1 cellular context compared by ENCODE assay signal in the genomic region with DNA sequence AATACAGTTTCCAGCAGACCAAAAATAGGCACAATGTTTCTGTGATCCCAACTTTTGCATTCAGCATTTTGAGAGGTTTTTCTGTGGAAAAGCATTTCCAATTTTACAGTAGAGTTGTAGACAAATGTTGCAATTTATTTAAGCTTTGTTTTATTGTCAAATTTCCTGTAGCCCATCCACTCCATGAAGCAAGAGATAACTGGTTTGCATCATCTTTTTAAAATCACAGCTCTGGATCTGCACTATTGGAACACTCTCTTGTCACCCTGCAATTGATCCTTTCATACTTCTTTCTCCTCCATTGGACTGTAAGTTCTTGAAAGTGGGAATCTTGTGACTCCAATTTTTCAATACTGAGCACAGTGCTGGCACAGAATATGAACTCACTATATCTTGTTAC.
TF ChIP-seq lines count a peak whose summit lies in the region.

No MANE protein-coding gene starts in this region.

TF ChIP-seq in K562, 482 proteins besides CTCF, POLR2A, EP300 and RAD21 (continued from another document and continues in another):
- TF ChIP-seq, protein P1, sequence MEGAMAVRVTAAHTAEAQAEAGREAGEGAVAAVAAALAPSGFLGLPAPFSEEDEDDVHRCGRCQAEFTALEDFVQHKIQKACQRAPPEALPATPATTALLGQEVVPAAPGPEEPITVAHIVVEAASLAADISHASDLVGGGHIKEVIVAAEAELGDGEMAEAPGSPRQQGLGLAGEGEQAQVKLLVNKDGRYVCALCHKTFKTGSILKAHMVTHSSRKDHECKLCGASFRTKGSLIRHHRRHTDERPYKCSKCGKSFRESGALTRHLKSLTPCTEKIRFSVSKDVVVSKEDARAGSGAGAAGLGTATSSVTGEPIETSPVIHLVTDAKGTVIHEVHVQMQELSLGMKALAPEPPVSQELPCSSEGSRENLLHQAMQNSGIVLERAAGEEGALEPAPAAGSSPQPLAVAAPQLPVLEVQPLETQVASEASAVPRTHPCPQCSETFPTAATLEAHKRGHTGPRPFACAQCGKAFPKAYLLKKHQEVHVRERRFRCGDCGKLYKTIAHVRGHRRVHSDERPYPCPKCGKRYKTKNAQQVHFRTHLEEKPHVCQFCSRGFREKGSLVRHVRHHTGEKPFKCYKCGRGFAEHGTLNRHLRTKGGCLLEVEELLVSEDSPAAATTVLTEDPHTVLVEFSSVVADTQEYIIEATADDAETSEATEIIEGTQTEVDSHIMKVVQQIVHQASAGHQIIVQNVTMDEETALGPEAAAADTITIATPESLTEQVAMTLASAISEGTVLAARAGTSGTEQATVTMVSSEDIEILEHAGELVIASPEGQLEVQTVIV (CRISPR knock-in tag; IDR thresholded peaks at IDR 0.05; ENCODE audit: borderline replicate concordance) = no peak
- TF ChIP-seq RFX1 (IDR thresholded peaks at IDR 0.05) (no peak), TBP (optimal IDR thresholded peaks at IDR 0.05; ENCODE audit: low read depth, low read length) (no peak), MTF1 (CRISPR knock-in tag; IDR thresholded peaks at IDR 0.05; ENCODE audit: borderline replicate concordance) (no peak), RHOXF2B (CRISPR knock-in tag; conservative IDR thresholded peaks at IDR 0.05) (no peak), NR2C1 (IDR thresholded peaks at IDR 0.05) (no peak), NR2C1 (tag; IDR thresholded peaks at IDR 0.05) (peak; percentile 39), TCF7 (IDR thresholded peaks at IDR 0.05; ENCODE audit: borderline replicate concordance) (no peak), SMAD4 (CRISPR knock-in tag; conservative IDR thresholded peaks at IDR 0.05) (peak; percentile 58; the same call in 1 of the 2 replicates), NR4A1 (CRISPR knock-in tag; IDR thresholded peaks at IDR 0.05) (no peak), NR4A1 (tag; IDR thresholded peaks at IDR 0.05) (peak; percentile 70; the same call in 1 of the 2 replicates), IFI16 (CRISPR knock-in tag; IDR thresholded peaks at IDR 0.05) (0 out of 2 replicates have a peak, but pooled peaks have one; percentile 17), ZNF668 (CRISPR knock-in tag; IDR thresholded peaks at IDR 0.05) (peak; percentile 74; the same call in 1 of the 2 replicates), BRD9 (IDR thresholded peaks at IDR 0.05; ENCODE audit: low read depth, partially characterized antibody) (peak; percentile 20), FIP1L1 (IDR thresholded peaks at IDR 0.05; ENCODE audit: low read depth, low read length, poor library complexity, severe bottlenecking) (no peak), DDX20 (tag; IDR thresholded peaks at IDR 0.05; ENCODE audit: low read depth) (0 out of 2 replicates have a peak, but pooled peaks have one; percentile 21), ZBTB17 (CRISPR knock-in tag; IDR thresholded peaks at IDR 0.05) (no peak), ZNF263 (CRISPR knock-in tag; IDR thresholded peaks at IDR 0.05; ENCODE audit: borderline replicate concordance) (no peak), CHD1 (IDR thresholded peaks at IDR 0.05; ENCODE audit: low read length) (no peak), LEF1 (IDR thresholded peaks at IDR 0.05) (no peak), ELF2 (CRISPR knock-in tag; IDR thresholded peaks at IDR 0.05) (peak; percentile 34; the same call in 1 of the 2 replicates), CEBPG (CRISPR knock-in tag; IDR thresholded peaks at IDR 0.05) (peak; percentile 90), CEBPG (tag; conservative IDR thresholded peaks at IDR 0.05 in 1 of 2, IDR thresholded peaks at IDR 0.05 in 1 of 2) (peak; percentile 93 to 95), CBX3 (IDR thresholded peaks at IDR 0.05; ENCODE audit: borderline replicate concordance in 1 of 2, low read length in 2 of 2) (no peak), BCL6 (CRISPR knock-in tag; IDR thresholded peaks at IDR 0.05) (no peak), KAT7 (CRISPR knock-in tag; IDR thresholded peaks at IDR 0.05; ENCODE audit: borderline replicate concordance) (no peak), FUS (optimal IDR thresholded peaks at IDR 0.05; ENCODE audit: low read depth, low read length) (no peak), KDM2B (CRISPR knock-in tag; IDR thresholded peaks at IDR 0.05) (no peak), NCOA4 (IDR thresholded peaks at IDR 0.05; ENCODE audit: partially characterized antibody) (no peak), PRPF4 (IDR thresholded peaks at IDR 0.05; ENCODE audit: insufficient read depth, low read depth, low read length, poor library complexity, severe bottlenecking) (no peak), HLTF (IDR thresholded peaks at IDR 0.05) (no peak), MECOM (CRISPR knock-in tag; IDR thresholded peaks at IDR 0.05) (peak; percentile 73), C11orf30 (IDR thresholded peaks at IDR 0.05; ENCODE audit: low read depth) (no peak), SRSF3 (IDR thresholded peaks at IDR 0.05; ENCODE audit: insufficient read depth, low read length) (no peak), PHF8 (IDR thresholded peaks at IDR 0.05; ENCODE audit: borderline replicate concordance, low read length) (no peak), RCOR1 (IDR thresholded peaks at IDR 0.05; ENCODE audit: borderline replicate concordance in 1 of 2, low read depth in 2 of 2, low read length in 2 of 2) (0 out of 4 replicates have a peak, but pooled peaks of 1 of the 2 experiments have one; percentile 47), NBN (IDR thresholded peaks at IDR 0.05; ENCODE audit: low read depth) (no peak), CCNT2 (IDR thresholded peaks at IDR 0.05; ENCODE audit: borderline replicate concordance, extremely low read depth, insufficient read length, low read depth, low read length) (no peak), HNRNPLL (IDR thresholded peaks at IDR 0.05; ENCODE audit: low read depth, low read length, poor library complexity, severe bottlenecking) (no peak), CEBPB (tag; IDR thresholded peaks at IDR 0.05) (peak; percentile 64), TEAD2 (tag; IDR thresholded peaks at IDR 0.05) (no peak), EHMT2 (IDR thresholded peaks at IDR 0.05) (no peak)
- TF ChIP-seq, protein P2, sequence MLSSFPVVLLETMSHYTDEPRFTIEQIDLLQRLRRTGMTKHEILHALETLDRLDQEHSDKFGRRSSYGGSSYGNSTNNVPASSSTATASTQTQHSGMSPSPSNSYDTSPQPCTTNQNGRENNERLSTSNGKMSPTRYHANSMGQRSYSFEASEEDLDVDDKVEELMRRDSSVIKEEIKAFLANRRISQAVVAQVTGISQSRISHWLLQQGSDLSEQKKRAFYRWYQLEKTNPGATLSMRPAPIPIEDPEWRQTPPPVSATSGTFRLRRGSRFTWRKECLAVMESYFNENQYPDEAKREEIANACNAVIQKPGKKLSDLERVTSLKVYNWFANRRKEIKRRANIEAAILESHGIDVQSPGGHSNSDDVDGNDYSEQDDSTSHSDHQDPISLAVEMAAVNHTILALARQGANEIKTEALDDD (IDR thresholded peaks at IDR 0.05) = no peak
- TF ChIP-seq, protein P3, sequence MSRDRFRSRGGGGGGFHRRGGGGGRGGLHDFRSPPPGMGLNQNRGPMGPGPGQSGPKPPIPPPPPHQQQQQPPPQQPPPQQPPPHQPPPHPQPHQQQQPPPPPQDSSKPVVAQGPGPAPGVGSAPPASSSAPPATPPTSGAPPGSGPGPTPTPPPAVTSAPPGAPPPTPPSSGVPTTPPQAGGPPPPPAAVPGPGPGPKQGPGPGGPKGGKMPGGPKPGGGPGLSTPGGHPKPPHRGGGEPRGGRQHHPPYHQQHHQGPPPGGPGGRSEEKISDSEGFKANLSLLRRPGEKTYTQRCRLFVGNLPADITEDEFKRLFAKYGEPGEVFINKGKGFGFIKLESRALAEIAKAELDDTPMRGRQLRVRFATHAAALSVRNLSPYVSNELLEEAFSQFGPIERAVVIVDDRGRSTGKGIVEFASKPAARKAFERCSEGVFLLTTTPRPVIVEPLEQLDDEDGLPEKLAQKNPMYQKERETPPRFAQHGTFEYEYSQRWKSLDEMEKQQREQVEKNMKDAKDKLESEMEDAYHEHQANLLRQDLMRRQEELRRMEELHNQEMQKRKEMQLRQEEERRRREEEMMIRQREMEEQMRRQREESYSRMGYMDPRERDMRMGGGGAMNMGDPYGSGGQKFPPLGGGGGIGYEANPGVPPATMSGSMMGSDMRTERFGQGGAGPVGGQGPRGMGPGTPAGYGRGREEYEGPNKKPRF (IDR thresholded peaks at IDR 0.05; ENCODE audit: low read depth, low read length) = no peak
- TF ChIP-seq, protein P4, sequence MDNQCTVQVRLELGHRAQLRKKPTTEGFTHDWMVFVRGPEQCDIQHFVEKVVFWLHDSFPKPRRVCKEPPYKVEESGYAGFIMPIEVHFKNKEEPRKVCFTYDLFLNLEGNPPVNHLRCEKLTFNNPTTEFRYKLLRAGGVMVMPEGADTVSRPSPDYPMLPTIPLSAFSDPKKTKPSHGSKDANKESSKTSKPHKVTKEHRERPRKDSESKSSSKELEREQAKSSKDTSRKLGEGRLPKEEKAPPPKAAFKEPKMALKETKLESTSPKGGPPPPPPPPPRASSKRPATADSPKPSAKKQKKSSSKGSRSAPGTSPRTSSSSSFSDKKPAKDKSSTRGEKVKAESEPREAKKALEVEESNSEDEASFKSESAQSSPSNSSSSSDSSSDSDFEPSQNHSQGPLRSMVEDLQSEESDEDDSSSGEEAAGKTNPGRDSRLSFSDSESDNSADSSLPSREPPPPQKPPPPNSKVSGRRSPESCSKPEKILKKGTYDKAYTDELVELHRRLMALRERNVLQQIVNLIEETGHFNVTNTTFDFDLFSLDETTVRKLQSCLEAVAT (IDR thresholded peaks at IDR 0.05) = no peak
- TF ChIP-seq, protein P5, sequence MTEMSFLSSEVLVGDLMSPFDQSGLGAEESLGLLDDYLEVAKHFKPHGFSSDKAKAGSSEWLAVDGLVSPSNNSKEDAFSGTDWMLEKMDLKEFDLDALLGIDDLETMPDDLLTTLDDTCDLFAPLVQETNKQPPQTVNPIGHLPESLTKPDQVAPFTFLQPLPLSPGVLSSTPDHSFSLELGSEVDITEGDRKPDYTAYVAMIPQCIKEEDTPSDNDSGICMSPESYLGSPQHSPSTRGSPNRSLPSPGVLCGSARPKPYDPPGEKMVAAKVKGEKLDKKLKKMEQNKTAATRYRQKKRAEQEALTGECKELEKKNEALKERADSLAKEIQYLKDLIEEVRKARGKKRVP (CRISPR knock-in tag; IDR thresholded peaks at IDR 0.05) = peak; percentile 86
- TF ChIP-seq, protein P6, sequence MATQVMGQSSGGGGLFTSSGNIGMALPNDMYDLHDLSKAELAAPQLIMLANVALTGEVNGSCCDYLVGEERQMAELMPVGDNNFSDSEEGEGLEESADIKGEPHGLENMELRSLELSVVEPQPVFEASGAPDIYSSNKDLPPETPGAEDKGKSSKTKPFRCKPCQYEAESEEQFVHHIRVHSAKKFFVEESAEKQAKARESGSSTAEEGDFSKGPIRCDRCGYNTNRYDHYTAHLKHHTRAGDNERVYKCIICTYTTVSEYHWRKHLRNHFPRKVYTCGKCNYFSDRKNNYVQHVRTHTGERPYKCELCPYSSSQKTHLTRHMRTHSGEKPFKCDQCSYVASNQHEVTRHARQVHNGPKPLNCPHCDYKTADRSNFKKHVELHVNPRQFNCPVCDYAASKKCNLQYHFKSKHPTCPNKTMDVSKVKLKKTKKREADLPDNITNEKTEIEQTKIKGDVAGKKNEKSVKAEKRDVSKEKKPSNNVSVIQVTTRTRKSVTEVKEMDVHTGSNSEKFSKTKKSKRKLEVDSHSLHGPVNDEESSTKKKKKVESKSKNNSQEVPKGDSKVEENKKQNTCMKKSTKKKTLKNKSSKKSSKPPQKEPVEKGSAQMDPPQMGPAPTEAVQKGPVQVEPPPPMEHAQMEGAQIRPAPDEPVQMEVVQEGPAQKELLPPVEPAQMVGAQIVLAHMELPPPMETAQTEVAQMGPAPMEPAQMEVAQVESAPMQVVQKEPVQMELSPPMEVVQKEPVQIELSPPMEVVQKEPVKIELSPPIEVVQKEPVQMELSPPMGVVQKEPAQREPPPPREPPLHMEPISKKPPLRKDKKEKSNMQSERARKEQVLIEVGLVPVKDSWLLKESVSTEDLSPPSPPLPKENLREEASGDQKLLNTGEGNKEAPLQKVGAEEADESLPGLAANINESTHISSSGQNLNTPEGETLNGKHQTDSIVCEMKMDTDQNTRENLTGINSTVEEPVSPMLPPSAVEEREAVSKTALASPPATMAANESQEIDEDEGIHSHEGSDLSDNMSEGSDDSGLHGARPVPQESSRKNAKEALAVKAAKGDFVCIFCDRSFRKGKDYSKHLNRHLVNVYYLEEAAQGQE (CRISPR knock-in tag; IDR thresholded peaks at IDR 0.05; ENCODE audit: low read depth) = no peak
- TF ChIP-seq, protein P7, sequence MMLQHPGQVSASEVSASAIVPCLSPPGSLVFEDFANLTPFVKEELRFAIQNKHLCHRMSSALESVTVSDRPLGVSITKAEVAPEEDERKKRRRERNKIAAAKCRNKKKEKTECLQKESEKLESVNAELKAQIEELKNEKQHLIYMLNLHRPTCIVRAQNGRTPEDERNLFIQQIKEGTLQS (IDR thresholded peaks at IDR 0.05) = peak; percentile 86
- TF ChIP-seq, protein P7 (CRISPR knock-in tag; conservative IDR thresholded peaks at IDR 0.05) = no peak
- TF ChIP-seq, protein P8, sequence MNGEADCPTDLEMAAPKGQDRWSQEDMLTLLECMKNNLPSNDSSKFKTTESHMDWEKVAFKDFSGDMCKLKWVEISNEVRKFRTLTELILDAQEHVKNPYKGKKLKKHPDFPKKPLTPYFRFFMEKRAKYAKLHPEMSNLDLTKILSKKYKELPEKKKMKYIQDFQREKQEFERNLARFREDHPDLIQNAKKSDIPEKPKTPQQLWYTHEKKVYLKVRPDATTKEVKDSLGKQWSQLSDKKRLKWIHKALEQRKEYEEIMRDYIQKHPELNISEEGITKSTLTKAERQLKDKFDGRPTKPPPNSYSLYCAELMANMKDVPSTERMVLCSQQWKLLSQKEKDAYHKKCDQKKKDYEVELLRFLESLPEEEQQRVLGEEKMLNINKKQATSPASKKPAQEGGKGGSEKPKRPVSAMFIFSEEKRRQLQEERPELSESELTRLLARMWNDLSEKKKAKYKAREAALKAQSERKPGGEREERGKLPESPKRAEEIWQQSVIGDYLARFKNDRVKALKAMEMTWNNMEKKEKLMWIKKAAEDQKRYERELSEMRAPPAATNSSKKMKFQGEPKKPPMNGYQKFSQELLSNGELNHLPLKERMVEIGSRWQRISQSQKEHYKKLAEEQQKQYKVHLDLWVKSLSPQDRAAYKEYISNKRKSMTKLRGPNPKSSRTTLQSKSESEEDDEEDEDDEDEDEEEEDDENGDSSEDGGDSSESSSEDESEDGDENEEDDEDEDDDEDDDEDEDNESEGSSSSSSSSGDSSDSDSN (IDR thresholded peaks at IDR 0.05; ENCODE audit: borderline replicate concordance in 1 of 2, low read depth in 2 of 2, low read length in 2 of 2) = no peak
- TF ChIP-seq, protein P9, sequence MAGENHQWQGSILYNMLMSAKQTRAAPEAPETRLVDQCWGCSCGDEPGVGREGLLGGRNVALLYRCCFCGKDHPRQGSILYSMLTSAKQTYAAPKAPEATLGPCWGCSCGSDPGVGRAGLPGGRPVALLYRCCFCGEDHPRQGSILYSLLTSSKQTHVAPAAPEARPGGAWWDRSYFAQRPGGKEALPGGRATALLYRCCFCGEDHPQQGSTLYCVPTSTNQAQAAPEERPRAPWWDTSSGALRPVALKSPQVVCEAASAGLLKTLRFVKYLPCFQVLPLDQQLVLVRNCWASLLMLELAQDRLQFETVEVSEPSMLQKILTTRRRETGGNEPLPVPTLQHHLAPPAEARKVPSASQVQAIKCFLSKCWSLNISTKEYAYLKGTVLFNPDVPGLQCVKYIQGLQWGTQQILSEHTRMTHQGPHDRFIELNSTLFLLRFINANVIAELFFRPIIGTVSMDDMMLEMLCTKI (IDR thresholded peaks at IDR 0.05; ENCODE audit: partially characterized antibody) = no peak
